8 cellular contexts compared by ENCODE assay signal in genomic region chr11:123580557-123581275, GRCh38.
DNase-seq lines count a peak whose midpoint lies in the region; ATAC-seq and TF ChIP-seq lines count a peak whose summit lies in the region.

No MANE protein-coding gene starts in this region.

- no peak overlapping the region for H3K4me3 Mint-ChIP-seq in activated naive CD4-positive, alpha-beta T cell treated with anti-CD3 and anti-CD28 coated beads for 36 hours

- H3K27ac ChIP-seq in SJCRH30 (no peak overlapping the region), sigmoid colon (no peak overlapping the region)

- H3K27ac Mint-ChIP-seq in activated naive CD4-positive, alpha-beta T cell treated with anti-CD3 and anti-CD28 coated beads for 36 hours: no peak overlapping the region

- H3K9me3 ChIP-seq in SJCRH30 (replicated peaks) (no peaks in the 10 kb centered on the region), sigmoid colon (no peaks in the 10 kb centered on the region)

- H3K4me3 ChIP-seq in SJCRH30 (no peak overlapping the region), sigmoid colon (no peak overlapping the region)

- H3K27me3 Mint-ChIP-seq in activated naive CD4-positive, alpha-beta T cell treated with anti-CD3 and anti-CD28 coated beads for 36 hours (ENCODE audit: low read depth): peaks cover 2% of the 10 kb centered on the region

- WGBS in sigmoid colon, 2 donors: 7 to 13% methylated on average over 25 of the region's 25 CpGs

- H3K4me1 ChIP-seq in SJCRH30: peaks cover 14% of the 10 kb centered on the region
- H3K4me1 ChIP-seq in sigmoid colon: peaks cover 0 to 5% (median 2%) of the 10 kb centered on the region in 4 donors

- DNase-seq in DMS153 (lab: John Stamatoyannopoulos, UW): peak; percentile 58
- peak in 41 of 76 experiments; percentile 1 to 59 (median 21) for DNase-seq in HUDEP-2 (lab: John Stamatoyannopoulos, UW; ENCODE audit: unreplicated experiment in 76 of 76)
- peak; percentile 30 to 57 for DNase-seq in SJCRH30
- peak; percentile 78 for DNase-seq in activated naive CD4-positive, alpha-beta T cell treated with anti-CD3 and anti-CD28 coated beads for 36 hours
- peak; percentile 54 for DNase-seq in left cardiac atrium
- DNase-seq in sigmoid colon: no peak
- DNase-seq in T1000 (lab: John Stamatoyannopoulos, UW): no peak

- peaks cover 2% of the 10 kb centered on the region for H3K36me3 Mint-ChIP-seq in activated naive CD4-positive, alpha-beta T cell treated with anti-CD3 and anti-CD28 coated beads for 36 hours (ENCODE audit: low read depth)

- peak; percentile 80 for ATAC-seq in GM21447 (IDR thresholded peaks at IDR 0.05; ENCODE audit: unreplicated experiment)
- peak; percentile 50 to 74 for ATAC-seq in left cardiac atrium

- intact Hi-C loops in activated naive CD4-positive, alpha-beta T cell treated with anti-CD3 and anti-CD28 coated beads for 36 hours (cut with micrococcal nuclease): loop anchor here (1.0 kb wide), 2 partner anchors 127 to 131 kb away; no protein-coding TSS in a partner anchor
- intact Hi-C loops in left cardiac atrium (cut with DNase I) (loop anchor here (2.0 to 5.0 kb wide), 2 partner anchors 127 to 128 kb away; no protein-coding TSS in a partner anchor), sigmoid colon (cut with DNase I) (loop anchor here (1.0 kb wide), 1 partner anchor 127 kb away; no protein-coding TSS in a partner anchor)

- H3K4me1 Mint-ChIP-seq in activated naive CD4-positive, alpha-beta T cell treated with anti-CD3 and anti-CD28 coated beads for 36 hours (ENCODE audit: low read depth): peaks cover 9% of the 10 kb centered on the region

- peak; percentile 61 to 91 (median 79) for TF ChIP-seq CTCF in sigmoid colon (IDR thresholded peaks at IDR 0.05)

- TF ChIP-seq EP300 in sigmoid colon (IDR thresholded peaks at IDR 0.05): no peak

- no peaks in the 10 kb centered on the region for H3K9me3 Mint-ChIP-seq in activated naive CD4-positive, alpha-beta T cell treated with anti-CD3 and anti-CD28 coated beads for 36 hours

- CTCF ChIA-PET in activated naive CD4-positive, alpha-beta T cell treated with anti-CD3 and anti-CD28 coated beads for 36 hours (lab: Charles Lee): interaction anchor here (0.6 to 2.1 kb wide), 40 partner anchors 9 to 635 kb away, joined by 3 to 20 read pairs (median 4); no protein-coding TSS in a partner anchor

- H3K36me3 ChIP-seq in SJCRH30 (no peaks in the 10 kb centered on the region), sigmoid colon (no peaks in the 10 kb centered on the region)

- TF ChIP-seq POLR2A in sigmoid colon (IDR thresholded peaks at IDR 0.05): no peak

- H3K27me3 ChIP-seq in SJCRH30 (no peaks in the 10 kb centered on the region), sigmoid colon (peaks cover 0 to 10% (median 0%) of the 10 kb centered on the region in 3 donors)

Comparison
In these comparisons a context has a peak if more than half of its experiments do, and no peak if none do; other contexts are left out.
1. DNase-seq: peak in DMS153 (single experiment), HUDEP-2 (41 of 76), SJCRH30 (2 of 2), activated naive CD4-positive, alpha-beta T cell treated with anti-CD3 and anti-CD28 coated beads for 36 hours (single experiment) and left cardiac atrium (single experiment); none in sigmoid colon (single experiment) and T1000 (single experiment).